In the genomic region with DNA sequence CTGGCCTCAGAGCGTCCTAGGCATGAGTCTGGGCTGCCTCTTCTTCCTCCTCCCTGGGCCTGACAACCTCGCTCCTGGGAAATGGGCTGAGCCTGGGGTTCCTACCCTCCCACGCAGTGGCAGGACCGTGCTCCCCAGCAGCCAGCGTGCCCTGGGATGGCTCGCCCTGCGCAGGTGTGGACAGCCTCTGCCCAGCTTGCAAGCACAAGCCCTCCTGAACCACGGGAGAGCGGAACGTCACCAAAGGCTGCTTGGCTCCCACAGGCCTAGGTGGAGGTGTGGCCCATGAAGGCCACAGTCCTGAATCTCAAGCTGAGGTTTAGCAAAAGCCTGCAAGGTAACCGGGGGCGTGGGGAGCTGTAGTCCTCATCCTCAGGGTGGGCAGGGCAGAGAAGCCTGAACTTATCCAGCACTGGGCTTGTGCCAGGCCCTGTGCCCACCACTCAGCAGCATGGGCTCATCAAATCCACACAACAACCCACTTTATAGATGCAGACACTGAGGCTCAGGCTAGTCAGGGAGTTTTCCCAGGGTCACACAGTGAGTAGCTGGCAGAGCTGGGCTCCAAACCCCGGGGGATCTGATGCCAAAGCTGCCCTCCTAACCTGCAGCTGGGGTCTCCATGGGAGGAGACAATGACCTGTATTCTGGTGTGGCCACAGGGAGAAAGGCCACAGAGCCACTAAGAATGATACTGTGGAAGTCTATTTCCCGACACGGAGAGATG, we compare ENCODE assay signal across 19 cellular contexts. TPM values are rescaled to one million over a fixed set of nuclear protein-coding genes. Genes with fewer than 3 reads are reported as not detected.
DNase-seq lines count a peak whose midpoint lies in the region; ATAC-seq and TF ChIP-seq lines count a peak whose summit lies in the region.
"Had no signal": no experiment of that assay in that cellular context is flagged by ENCODE, and none has a peak within 500 bp of the region (broad histone marks: within the 10 kb centered on the region; RNA-seq: fewer than 3 reads in every experiment).

No MANE protein-coding gene starts in this region.

- H3K9me3 ChIP-seq in CD4-positive, alpha-beta T cell (ENCODE audit: control insufficient read depth, low read length): no peaks in the 10 kb centered on the region
- no peaks in the 10 kb centered on the region for H3K9me3 ChIP-seq in spleen

- H3K27me3 ChIP-seq in CD4-positive, alpha-beta T cell (ENCODE audit: control insufficient read depth, insufficient read depth, low read length): no peaks in the 10 kb centered on the region
- H3K27me3 ChIP-seq in spleen (replicated peaks in 1 of 7): no peaks in the 10 kb centered on the region

- H3K4me3 Mint-ChIP-seq in activated CD4-positive, alpha-beta T cell treated with anti-CD3 and anti-CD28 coated beads, Interleukin-2, amount 10 ng/mL, durations not matched to agents 7 days and 5 days: no peak overlapping the region
- H3K4me3 Mint-ChIP-seq in CD4-positive, alpha-beta T cell: no peak overlapping the region
- no peak overlapping the region for H3K4me3 Mint-ChIP-seq in memory B cell
- H3K4me3 Mint-ChIP-seq: B cell; CD8-positive, alpha-beta memory T cell; GM23338 had no signal

- intact Hi-C loops in CD4-positive, alpha-beta T cell (cut with DNase I, micrococcal nuclease): no loop called here
- intact Hi-C loops in spleen (cut with DNase I; ENCODE audit: low total_unique reads): no loop called here

- no peak for ATAC-seq in CD4-positive, alpha-beta T cell (ENCODE audit: poor library complexity)
- ATAC-seq in memory B cell (ENCODE audit: low read depth) (no peak), HG02763 (IDR thresholded peaks at IDR 0.05; ENCODE audit: unreplicated experiment) (no peak)
- ATAC-seq: GM23338, SK-N-SH treated with all-trans-retinoic acid at 6 μM for 48 hours had no signal

- H3K27ac ChIP-seq in CD4-positive, alpha-beta T cell (ENCODE audit: low read depth, low read length): no peak overlapping the region
- no peak overlapping the region for H3K27ac ChIP-seq in spleen
- H3K27ac ChIP-seq: 22Rv1 had no signal

- H3K9me3 Mint-ChIP-seq in activated CD4-positive, alpha-beta T cell treated with anti-CD3 and anti-CD28 coated beads, Interleukin-2, amount 10 ng/mL, durations not matched to agents 7 days and 5 days: no peaks in the 10 kb centered on the region
- no peaks in the 10 kb centered on the region for H3K9me3 Mint-ChIP-seq in CD4-positive, alpha-beta T cell
- H3K9me3 Mint-ChIP-seq in memory B cell: peaks cover 2% of the 10 kb centered on the region
- H3K9me3 Mint-ChIP-seq: CD8-positive, alpha-beta memory T cell; GM23338 had no signal

- no peaks in the 10 kb centered on the region for H3K36me3 ChIP-seq in spleen

- POLR2A ChIA-PET in activated CD4-positive, alpha-beta T cell treated with anti-CD3 and anti-CD28 coated beads, Interleukin-2, amount 10 ng/mL, durations not matched to agents 7 days and 5 days (lab: Charles Lee): interaction anchor here (0.8 kb wide), 1 partner anchor 25 kb away, joined by 3 read pairs; a partner anchor contains a TSS
- POLR2A ChIA-PET in CD4-positive, alpha-beta T cell (lab: Charles Lee): interaction anchor here (1.0 to 4.3 kb wide), 3 partner anchors 18 to 27 kb away, joined by 3 to 21 read pairs (median 3); no protein-coding TSS in a partner anchor

- H3K4me1 Mint-ChIP-seq in activated CD4-positive, alpha-beta T cell treated with anti-CD3 and anti-CD28 coated beads, Interleukin-2, amount 10 ng/mL, durations not matched to agents 7 days and 5 days: peaks cover 16% of the 10 kb centered on the region
- peaks cover 11% of the 10 kb centered on the region for H3K4me1 Mint-ChIP-seq in CD4-positive, alpha-beta T cell (ENCODE audit: low read depth)
- peaks cover 9% of the 10 kb centered on the region for H3K4me1 Mint-ChIP-seq in memory B cell
- H3K4me1 Mint-ChIP-seq: GM23338 had no signal

- no peak for TF ChIP-seq CTCF in CD4-positive, alpha-beta T cell (IDR thresholded peaks at IDR 0.05)
- no peak for TF ChIP-seq CTCF in spleen (IDR thresholded peaks at IDR 0.05 in 8 of 11, conservative IDR thresholded peaks at IDR 0.05 in 3 of 11)

- H3K4me3 ChIP-seq in spleen: no peak overlapping the region
- H3K4me3 ChIP-seq: GM23338 had no signal

- 87 to 94% (median 90%) methylated on average over 11 to 15 of the region's 15 CpGs for WGBS in spleen, 5 donors

- peaks cover 4% of the 10 kb centered on the region for H3K27me3 Mint-ChIP-seq in activated CD4-positive, alpha-beta T cell treated with anti-CD3 and anti-CD28 coated beads, Interleukin-2, amount 10 ng/mL, durations not matched to agents 7 days and 5 days
- no peaks in the 10 kb centered on the region for H3K27me3 Mint-ChIP-seq in CD4-positive, alpha-beta T cell
- peaks cover 2% of the 10 kb centered on the region for H3K27me3 Mint-ChIP-seq in memory B cell
- H3K27me3 Mint-ChIP-seq: B cell; CD8-positive, alpha-beta memory T cell had no signal

- no peak for TF ChIP-seq POLR2A in spleen (IDR thresholded peaks at IDR 0.05)

- no peak for DNase-seq in activated CD4-positive, alpha-beta T cell treated with anti-CD3 and anti-CD28 coated beads, Interleukin-2, amount 10 ng/mL, durations not matched to agents 7 days and 5 days
- DNase-seq in activated CD4-positive, alpha-beta T cell treated with anti-CD3 and anti-CD28 coated beads, Interleukin-2, amount 50 U/mL, for 48 hours: no peak
- DNase-seq in CD4-positive, alpha-beta T cell: no peak
- no peak for DNase-seq in memory B cell (ENCODE audit: low spot score in 2 of 2)
- peak; percentile 54 for DNase-seq in spleen
- no peak for DNase-seq in SK-N-DZ (ENCODE audit: low spot score)
- DNase-seq in A172 (ENCODE audit: low spot score): no peak
- DNase-seq: CD8-positive, alpha-beta memory T cell; KBM-7; NCI-H1694 treated with DMSO at 0.1 percent for 48 hours; NCI-H2107; NCI-H510A treated with DMSO at 0.1 percent for 48 hours; NCI-H774; SHP77 had no signal

- H3K36me3 Mint-ChIP-seq in activated CD4-positive, alpha-beta T cell treated with anti-CD3 and anti-CD28 coated beads, Interleukin-2, amount 10 ng/mL, durations not matched to agents 7 days and 5 days (ENCODE audit: low read depth): no peaks in the 10 kb centered on the region
- no peaks in the 10 kb centered on the region for H3K36me3 Mint-ChIP-seq in CD4-positive, alpha-beta T cell (ENCODE audit: low read depth)
- H3K36me3 Mint-ChIP-seq in memory B cell: no peaks in the 10 kb centered on the region
- H3K36me3 Mint-ChIP-seq: CD8-positive, alpha-beta memory T cell had no signal

- H3K4me1 ChIP-seq in spleen: peaks cover 0 to 26% (median 0%) of the 10 kb centered on the region in 6 donors

- CTCF ChIA-PET in activated CD4-positive, alpha-beta T cell treated with anti-CD3 and anti-CD28 coated beads, Interleukin-2, amount 10 ng/mL, durations not matched to agents 7 days and 5 days (lab: Charles Lee): interaction anchor here (1.1 to 1.8 kb wide), 2 partner anchors 17 to 26 kb away, joined by 3 to 4 read pairs; a partner anchor contains a TSS
- CTCF ChIA-PET in CD4-positive, alpha-beta T cell (lab: Charles Lee): no interaction called here

- H3K27ac Mint-ChIP-seq in activated CD4-positive, alpha-beta T cell treated with anti-CD3 and anti-CD28 coated beads, Interleukin-2, amount 10 ng/mL, durations not matched to agents 7 days and 5 days: peak overlapping the region; percentile 50
- peak overlapping the region; percentile 17 for H3K27ac Mint-ChIP-seq in CD4-positive, alpha-beta T cell
- H3K27ac Mint-ChIP-seq in memory B cell: peak overlapping the region; percentile 39
- H3K27ac Mint-ChIP-seq: GM23338 had no signal

RNA-seq across cellular contexts. Expression of a gene that starts 25.3 kb away (rescaled TPM):
- 10 to 100 TPM; 97.3 to 98.8 TPM for total RNA-seq in activated CD4-positive, alpha-beta T cell treated with anti-CD3 and anti-CD28 coated beads, Interleukin-2, amount 10 ng/mL, durations not matched to agents 7 days and 5 days
- 100 to 1,000 TPM; 604 to 645 TPM for total RNA-seq in CD4-positive, alpha-beta T cell
- 100 to 1,000 TPM in 1 of 7 donors, 10 to 100 TPM in 6; 49.2 to 120 (median 61.6) TPM for total RNA-seq in spleen
- 10 to 100 TPM; 48.6 to 87.8 (median 81.2) TPM for polyA plus RNA-seq in spleen
- 73.7 and 78.2 TPM in 2 replicates for polyA plus RNA-seq in SK-N-DZ (2014; cell fraction: cytosol; rRNA removed)
- polyA plus RNA-seq in SK-N-DZ (2014; cell fraction: nucleus; rRNA removed): 38.1 and 43.3 TPM in 2 replicates
- 41.4 and 53.5 TPM in 2 replicates for total RNA-seq in A172 (2014; rRNA removed; shearing (Covaris generic))

Comparison
In these comparisons a context has a peak if more than half of its experiments do, and no peak if none do; other contexts are left out.
1. RNA of a gene that starts 25.3 kb away (total RNA-seq): 604 to 645 TPM in CD4-positive, alpha-beta T cell; 97.3 to 98.8 TPM in activated CD4-positive, alpha-beta T cell treated with anti-CD3 and anti-CD28 coated beads, Interleukin-2, amount 10 ng/mL, durations not matched to agents 7 days and 5 days, 49.2 to 120 TPM in spleen and 41.4 to 53.5 TPM in A172; every median in the first group is over 4 times any median in the second.
2. Peak in every context shown above with its lines, with median percentiles within 50 percentile points of each other: H3K27ac Mint-ChIP-seq.